1 cellular context compared by ENCODE assay signal in the genomic region with DNA sequence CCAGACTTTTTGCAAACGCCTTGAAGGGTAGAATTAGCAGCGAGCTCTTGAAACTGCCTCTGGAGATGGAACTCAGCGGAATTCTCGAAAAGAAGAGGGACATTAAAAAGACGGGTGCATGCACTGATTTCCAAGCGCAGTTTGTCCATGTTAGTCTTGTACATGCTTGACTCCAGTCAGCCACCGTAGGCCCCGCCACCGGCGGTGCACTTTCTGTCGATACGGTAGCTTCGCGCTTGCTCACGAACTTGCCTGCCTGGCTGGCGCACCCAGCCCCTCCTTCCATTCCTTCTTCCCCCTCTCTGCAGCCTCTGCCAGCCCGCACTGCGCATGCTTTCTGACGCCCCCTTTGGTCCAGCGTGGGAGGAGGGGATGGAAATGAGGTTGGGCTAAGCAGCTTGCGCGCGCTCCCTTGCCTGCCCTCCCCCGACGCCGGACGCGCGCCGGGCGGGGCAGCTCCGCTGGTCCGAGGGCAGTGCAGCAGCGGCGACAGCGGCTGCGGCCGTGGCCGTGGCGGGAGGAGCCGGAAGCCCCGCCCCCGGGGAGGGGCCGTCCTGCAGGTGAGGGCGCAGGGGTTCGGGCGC.
A peak's percentile ranks its signal among the peaks of the same experiment; 100 is the strongest.
TF ChIP-seq lines count a peak whose summit lies in the region.

A gene with protein sequence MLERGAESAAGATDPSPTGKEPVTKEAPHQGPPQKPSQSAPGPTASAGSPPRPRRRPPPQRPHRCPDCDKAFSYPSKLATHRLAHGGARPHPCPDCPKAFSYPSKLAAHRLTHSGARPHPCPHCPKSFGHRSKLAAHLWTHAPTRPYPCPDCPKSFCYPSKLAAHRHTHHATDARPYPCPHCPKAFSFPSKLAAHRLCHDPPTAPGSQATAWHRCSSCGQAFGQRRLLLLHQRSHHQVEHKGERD (plus strand): TSS at position 227 of the 584 bp plus-strand sequence. CDS start 1,235 bp downstream, outside the sequence.

TF ChIP-seq in K562, 482 proteins besides CTCF, POLR2A, EP300 and RAD21 (continued from another document and continues in another):
- TF ChIP-seq, protein P1, sequence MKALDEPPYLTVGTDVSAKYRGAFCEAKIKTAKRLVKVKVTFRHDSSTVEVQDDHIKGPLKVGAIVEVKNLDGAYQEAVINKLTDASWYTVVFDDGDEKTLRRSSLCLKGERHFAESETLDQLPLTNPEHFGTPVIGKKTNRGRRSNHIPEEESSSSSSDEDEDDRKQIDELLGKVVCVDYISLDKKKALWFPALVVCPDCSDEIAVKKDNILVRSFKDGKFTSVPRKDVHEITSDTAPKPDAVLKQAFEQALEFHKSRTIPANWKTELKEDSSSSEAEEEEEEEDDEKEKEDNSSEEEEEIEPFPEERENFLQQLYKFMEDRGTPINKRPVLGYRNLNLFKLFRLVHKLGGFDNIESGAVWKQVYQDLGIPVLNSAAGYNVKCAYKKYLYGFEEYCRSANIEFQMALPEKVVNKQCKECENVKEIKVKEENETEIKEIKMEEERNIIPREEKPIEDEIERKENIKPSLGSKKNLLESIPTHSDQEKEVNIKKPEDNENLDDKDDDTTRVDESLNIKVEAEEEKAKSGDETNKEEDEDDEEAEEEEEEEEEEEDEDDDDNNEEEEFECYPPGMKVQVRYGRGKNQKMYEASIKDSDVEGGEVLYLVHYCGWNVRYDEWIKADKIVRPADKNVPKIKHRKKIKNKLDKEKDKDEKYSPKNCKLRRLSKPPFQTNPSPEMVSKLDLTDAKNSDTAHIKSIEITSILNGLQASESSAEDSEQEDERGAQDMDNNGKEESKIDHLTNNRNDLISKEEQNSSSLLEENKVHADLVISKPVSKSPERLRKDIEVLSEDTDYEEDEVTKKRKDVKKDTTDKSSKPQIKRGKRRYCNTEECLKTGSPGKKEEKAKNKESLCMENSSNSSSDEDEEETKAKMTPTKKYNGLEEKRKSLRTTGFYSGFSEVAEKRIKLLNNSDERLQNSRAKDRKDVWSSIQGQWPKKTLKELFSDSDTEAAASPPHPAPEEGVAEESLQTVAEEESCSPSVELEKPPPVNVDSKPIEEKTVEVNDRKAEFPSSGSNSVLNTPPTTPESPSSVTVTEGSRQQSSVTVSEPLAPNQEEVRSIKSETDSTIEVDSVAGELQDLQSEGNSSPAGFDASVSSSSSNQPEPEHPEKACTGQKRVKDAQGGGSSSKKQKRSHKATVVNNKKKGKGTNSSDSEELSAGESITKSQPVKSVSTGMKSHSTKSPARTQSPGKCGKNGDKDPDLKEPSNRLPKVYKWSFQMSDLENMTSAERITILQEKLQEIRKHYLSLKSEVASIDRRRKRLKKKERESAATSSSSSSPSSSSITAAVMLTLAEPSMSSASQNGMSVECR (CRISPR knock-in tag; IDR thresholded peaks at IDR 0.05): peak; percentile 51; the same call in 1 of the 2 replicates
- TF ChIP-seq, protein P2, sequence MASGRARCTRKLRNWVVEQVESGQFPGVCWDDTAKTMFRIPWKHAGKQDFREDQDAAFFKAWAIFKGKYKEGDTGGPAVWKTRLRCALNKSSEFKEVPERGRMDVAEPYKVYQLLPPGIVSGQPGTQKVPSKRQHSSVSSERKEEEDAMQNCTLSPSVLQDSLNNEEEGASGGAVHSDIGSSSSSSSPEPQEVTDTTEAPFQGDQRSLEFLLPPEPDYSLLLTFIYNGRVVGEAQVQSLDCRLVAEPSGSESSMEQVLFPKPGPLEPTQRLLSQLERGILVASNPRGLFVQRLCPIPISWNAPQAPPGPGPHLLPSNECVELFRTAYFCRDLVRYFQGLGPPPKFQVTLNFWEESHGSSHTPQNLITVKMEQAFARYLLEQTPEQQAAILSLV (tag; IDR thresholded peaks at IDR 0.05): no peak
- TF ChIP-seq PCBP1 (IDR thresholded peaks at IDR 0.05; ENCODE audit: low read depth, low read length, poor library complexity, severe bottlenecking): peak; percentile 64
- no peak for TF ChIP-seq TAF9B (IDR thresholded peaks at IDR 0.05; ENCODE audit: partially characterized antibody)
- TF ChIP-seq CREM (IDR thresholded peaks at IDR 0.05; ENCODE audit: low read depth): 0 out of 2 replicates have a peak, but pooled peaks have one; percentile 23
- TF ChIP-seq, protein P3, sequence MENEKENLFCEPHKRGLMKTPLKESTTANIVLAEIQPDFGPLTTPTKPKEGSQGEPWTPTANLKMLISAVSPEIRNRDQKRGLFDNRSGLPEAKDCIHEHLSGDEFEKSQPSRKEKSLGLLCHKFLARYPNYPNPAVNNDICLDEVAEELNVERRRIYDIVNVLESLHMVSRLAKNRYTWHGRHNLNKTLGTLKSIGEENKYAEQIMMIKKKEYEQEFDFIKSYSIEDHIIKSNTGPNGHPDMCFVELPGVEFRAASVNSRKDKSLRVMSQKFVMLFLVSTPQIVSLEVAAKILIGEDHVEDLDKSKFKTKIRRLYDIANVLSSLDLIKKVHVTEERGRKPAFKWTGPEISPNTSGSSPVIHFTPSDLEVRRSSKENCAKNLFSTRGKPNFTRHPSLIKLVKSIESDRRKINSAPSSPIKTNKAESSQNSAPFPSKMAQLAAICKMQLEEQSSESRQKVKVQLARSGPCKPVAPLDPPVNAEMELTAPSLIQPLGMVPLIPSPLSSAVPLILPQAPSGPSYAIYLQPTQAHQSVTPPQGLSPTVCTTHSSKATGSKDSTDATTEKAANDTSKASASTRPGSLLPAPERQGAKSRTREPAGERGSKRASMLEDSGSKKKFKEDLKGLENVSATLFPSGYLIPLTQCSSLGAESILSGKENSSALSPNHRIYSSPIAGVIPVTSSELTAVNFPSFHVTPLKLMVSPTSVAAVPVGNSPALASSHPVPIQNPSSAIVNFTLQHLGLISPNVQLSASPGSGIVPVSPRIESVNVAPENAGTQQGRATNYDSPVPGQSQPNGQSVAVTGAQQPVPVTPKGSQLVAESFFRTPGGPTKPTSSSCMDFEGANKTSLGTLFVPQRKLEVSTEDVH (IDR thresholded peaks at IDR 0.05; ENCODE audit: low read depth, partially characterized antibody): peak; percentile 61
- TF ChIP-seq ESRRA (IDR thresholded peaks at IDR 0.05; ENCODE audit: borderline replicate concordance, low read depth): peak; percentile 31; the same call in 1 of the 2 replicates
- 0 out of 2 replicates have a peak, but pooled peaks have one; percentile 40 for TF ChIP-seq ZNF24 (IDR thresholded peaks at IDR 0.05)
- peak; percentile 51; the same call in 1 of the 2 replicates for TF ChIP-seq KLF1 (tag; IDR thresholded peaks at IDR 0.05)
- TF ChIP-seq XRCC5 (IDR thresholded peaks at IDR 0.05; ENCODE audit: low read depth, low read length): no peak
- no peak for TF ChIP-seq ZBED1 (IDR thresholded peaks at IDR 0.05)
- TF ChIP-seq, protein P4, sequence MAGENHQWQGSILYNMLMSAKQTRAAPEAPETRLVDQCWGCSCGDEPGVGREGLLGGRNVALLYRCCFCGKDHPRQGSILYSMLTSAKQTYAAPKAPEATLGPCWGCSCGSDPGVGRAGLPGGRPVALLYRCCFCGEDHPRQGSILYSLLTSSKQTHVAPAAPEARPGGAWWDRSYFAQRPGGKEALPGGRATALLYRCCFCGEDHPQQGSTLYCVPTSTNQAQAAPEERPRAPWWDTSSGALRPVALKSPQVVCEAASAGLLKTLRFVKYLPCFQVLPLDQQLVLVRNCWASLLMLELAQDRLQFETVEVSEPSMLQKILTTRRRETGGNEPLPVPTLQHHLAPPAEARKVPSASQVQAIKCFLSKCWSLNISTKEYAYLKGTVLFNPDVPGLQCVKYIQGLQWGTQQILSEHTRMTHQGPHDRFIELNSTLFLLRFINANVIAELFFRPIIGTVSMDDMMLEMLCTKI (IDR thresholded peaks at IDR 0.05; ENCODE audit: partially characterized antibody): no peak
- TF ChIP-seq, protein P5, sequence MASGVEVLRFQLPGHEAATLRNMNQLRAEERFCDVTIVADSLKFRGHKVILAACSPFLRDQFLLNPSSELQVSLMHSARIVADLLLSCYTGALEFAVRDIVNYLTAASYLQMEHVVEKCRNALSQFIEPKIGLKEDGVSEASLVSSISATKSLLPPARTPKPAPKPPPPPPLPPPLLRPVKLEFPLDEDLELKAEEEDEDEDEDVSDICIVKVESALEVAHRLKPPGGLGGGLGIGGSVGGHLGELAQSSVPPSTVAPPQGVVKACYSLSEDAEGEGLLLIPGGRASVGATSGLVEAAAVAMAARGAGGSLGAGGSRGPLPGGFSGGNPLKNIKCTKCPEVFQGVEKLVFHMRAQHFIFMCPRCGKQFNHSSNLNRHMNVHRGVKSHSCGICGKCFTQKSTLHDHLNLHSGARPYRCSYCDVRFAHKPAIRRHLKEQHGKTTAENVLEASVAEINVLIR (CRISPR knock-in tag; IDR thresholded peaks at IDR 0.05): no peak
- no peak for TF ChIP-seq ZNF764 (CRISPR knock-in tag; IDR thresholded peaks at IDR 0.05; ENCODE audit: low read depth)
- TF ChIP-seq NFE2 (IDR thresholded peaks at IDR 0.05; ENCODE audit: low read depth): no peak
- peak; percentile 97 for TF ChIP-seq HNRNPLL (IDR thresholded peaks at IDR 0.05; ENCODE audit: low read depth, low read length, poor library complexity, severe bottlenecking)
- TF ChIP-seq SPI1 (IDR thresholded peaks at IDR 0.05; ENCODE audit: borderline replicate concordance, low read depth, low read length): no peak
- TF ChIP-seq, protein P6, sequence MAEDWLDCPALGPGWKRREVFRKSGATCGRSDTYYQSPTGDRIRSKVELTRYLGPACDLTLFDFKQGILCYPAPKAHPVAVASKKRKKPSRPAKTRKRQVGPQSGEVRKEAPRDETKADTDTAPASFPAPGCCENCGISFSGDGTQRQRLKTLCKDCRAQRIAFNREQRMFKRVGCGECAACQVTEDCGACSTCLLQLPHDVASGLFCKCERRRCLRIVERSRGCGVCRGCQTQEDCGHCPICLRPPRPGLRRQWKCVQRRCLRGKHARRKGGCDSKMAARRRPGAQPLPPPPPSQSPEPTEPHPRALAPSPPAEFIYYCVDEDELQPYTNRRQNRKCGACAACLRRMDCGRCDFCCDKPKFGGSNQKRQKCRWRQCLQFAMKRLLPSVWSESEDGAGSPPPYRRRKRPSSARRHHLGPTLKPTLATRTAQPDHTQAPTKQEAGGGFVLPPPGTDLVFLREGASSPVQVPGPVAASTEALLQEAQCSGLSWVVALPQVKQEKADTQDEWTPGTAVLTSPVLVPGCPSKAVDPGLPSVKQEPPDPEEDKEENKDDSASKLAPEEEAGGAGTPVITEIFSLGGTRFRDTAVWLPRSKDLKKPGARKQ (CRISPR knock-in tag; IDR thresholded peaks at IDR 0.05): no peak
- 0 out of 2 replicates have a peak, but pooled peaks have one; percentile 27 for TF ChIP-seq TCF7 (IDR thresholded peaks at IDR 0.05; ENCODE audit: borderline replicate concordance)
- TF ChIP-seq ETV6 (IDR thresholded peaks at IDR 0.05; ENCODE audit: borderline replicate concordance in 1 of 2, low read depth in 2 of 2, low read length in 1 of 2): no peak
- no peak for TF ChIP-seq ETV6 (CRISPR knock-in tag; IDR thresholded peaks at IDR 0.05; ENCODE audit: borderline replicate concordance)
- TF ChIP-seq ZFX (CRISPR knock-in tag; IDR thresholded peaks at IDR 0.05): 0 out of 2 replicates have a peak, but pooled peaks have one; percentile 33
- TF ChIP-seq, protein P7, sequence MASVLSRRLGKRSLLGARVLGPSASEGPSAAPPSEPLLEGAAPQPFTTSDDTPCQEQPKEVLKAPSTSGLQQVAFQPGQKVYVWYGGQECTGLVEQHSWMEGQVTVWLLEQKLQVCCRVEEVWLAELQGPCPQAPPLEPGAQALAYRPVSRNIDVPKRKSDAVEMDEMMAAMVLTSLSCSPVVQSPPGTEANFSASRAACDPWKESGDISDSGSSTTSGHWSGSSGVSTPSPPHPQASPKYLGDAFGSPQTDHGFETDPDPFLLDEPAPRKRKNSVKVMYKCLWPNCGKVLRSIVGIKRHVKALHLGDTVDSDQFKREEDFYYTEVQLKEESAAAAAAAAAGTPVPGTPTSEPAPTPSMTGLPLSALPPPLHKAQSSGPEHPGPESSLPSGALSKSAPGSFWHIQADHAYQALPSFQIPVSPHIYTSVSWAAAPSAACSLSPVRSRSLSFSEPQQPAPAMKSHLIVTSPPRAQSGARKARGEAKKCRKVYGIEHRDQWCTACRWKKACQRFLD (CRISPR knock-in tag; IDR thresholded peaks at IDR 0.05): no peak
- no peak for TF ChIP-seq CREBBP (IDR thresholded peaks at IDR 0.05; ENCODE audit: low read depth, low read length)
- TF ChIP-seq, protein P8, sequence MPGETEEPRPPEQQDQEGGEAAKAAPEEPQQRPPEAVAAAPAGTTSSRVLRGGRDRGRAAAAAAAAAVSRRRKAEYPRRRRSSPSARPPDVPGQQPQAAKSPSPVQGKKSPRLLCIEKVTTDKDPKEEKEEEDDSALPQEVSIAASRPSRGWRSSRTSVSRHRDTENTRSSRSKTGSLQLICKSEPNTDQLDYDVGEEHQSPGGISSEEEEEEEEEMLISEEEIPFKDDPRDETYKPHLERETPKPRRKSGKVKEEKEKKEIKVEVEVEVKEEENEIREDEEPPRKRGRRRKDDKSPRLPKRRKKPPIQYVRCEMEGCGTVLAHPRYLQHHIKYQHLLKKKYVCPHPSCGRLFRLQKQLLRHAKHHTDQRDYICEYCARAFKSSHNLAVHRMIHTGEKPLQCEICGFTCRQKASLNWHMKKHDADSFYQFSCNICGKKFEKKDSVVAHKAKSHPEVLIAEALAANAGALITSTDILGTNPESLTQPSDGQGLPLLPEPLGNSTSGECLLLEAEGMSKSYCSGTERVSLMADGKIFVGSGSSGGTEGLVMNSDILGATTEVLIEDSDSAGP (CRISPR knock-in tag; IDR thresholded peaks at IDR 0.05): no peak
- TF ChIP-seq, protein P9, sequence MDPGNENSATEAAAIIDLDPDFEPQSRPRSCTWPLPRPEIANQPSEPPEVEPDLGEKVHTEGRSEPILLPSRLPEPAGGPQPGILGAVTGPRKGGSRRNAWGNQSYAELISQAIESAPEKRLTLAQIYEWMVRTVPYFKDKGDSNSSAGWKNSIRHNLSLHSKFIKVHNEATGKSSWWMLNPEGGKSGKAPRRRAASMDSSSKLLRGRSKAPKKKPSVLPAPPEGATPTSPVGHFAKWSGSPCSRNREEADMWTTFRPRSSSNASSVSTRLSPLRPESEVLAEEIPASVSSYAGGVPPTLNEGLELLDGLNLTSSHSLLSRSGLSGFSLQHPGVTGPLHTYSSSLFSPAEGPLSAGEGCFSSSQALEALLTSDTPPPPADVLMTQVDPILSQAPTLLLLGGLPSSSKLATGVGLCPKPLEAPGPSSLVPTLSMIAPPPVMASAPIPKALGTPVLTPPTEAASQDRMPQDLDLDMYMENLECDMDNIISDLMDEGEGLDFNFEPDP (CRISPR knock-in tag; IDR thresholded peaks at IDR 0.05): no peak
- TF ChIP-seq ZNF717 (CRISPR knock-in tag; IDR thresholded peaks at IDR 0.05): no peak
- TF ChIP-seq ZNF668 (CRISPR knock-in tag; IDR thresholded peaks at IDR 0.05): no peak
- peak; percentile 93 to 94 for TF ChIP-seq NRF1 (conservative IDR thresholded peaks at IDR 0.05 in 1 of 2, IDR thresholded peaks at IDR 0.05 in 1 of 2)
- peak; percentile 40 for TF ChIP-seq TBP (optimal IDR thresholded peaks at IDR 0.05; ENCODE audit: low read depth, low read length)
- TF ChIP-seq NR2F6 (CRISPR knock-in tag; IDR thresholded peaks at IDR 0.05): no peak
- TF ChIP-seq, protein P10, sequence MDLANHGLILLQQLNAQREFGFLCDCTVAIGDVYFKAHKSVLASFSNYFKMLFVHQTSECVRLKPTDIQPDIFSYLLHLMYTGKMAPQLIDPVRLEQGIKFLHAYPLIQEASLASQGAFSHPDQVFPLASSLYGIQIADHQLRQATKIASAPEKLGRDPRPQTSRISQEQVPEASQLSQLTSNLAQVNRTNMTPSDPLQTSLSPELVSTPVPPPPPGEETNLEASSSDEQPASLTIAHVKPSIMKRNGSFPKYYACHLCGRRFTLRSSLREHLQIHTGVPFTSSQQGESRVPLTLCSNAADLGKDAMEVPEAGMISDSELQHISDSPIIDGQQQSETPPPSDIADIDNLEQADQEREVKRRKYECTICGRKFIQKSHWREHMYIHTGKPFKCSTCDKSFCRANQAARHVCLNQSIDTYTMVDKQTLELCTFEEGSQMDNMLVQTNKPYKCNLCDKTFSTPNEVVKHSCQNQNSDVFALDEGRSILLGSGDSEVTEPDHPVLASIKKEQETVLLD (IDR thresholded peaks at IDR 0.05): peak; percentile 32; the same call in 1 of the 2 replicates
- no peak for TF ChIP-seq CHD2 (IDR thresholded peaks at IDR 0.05; ENCODE audit: low read depth, low read length)
- TF ChIP-seq XRCC3 (IDR thresholded peaks at IDR 0.05): no peak
